ENCODE assay signal across 22 cellular contexts in the genomic region with DNA sequence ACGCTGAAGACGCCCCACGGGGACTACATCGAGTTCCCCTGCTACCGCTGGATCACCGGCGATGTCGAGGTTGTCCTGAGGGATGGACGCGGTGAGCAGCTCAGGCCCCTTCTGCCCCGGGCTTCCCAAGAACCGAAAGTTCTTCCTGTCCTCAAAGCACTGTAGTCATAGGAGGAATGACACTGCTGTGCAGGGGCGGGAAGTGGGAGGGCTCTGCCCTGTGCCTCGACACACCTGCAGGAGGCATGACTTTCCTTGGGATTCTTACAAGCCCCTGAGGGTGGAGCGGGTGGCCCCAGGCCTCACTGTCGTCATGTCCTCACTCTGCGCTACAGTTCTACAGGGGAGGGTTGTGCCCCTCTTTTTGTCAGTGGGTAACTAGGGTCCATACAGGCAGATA. TPM values are rescaled to one million over a fixed set of nuclear protein-coding genes. Genes with fewer than 3 reads are reported as not detected.
"Had no signal": no experiment of that assay in that cellular context is flagged by ENCODE, and none has a peak within 500 bp of the region (broad histone marks: within the 10 kb centered on the region; RNA-seq: fewer than 3 reads in every experiment).

No MANE protein-coding gene starts in this region.

- H3K4me3 ChIP-seq: heart right ventricle, hepatocyte, left ventricle myocardium inferior, lung, right atrium auricular region, right lobe of liver, smooth muscle cell, suprapubic skin, thoracic aorta, tibial artery, vagina had no signal

- H3K36me3 ChIP-seq: left ventricle myocardium inferior, right atrium auricular region, right lobe of liver, suprapubic skin, thoracic aorta, tibial artery, vagina had no signal

- H3K79me2 ChIP-seq: hepatocyte, parathyroid adenoma had no signal

- H3K9ac ChIP-seq: parathyroid adenoma had no signal

- ATAC-seq: heart right ventricle; right lobe of liver; stimulated activated naive B cell treated with anti-CD40 and anti-IgM and Interleukin-4, amounts not matched to agents 10 μg/mL and 1 μg/mL and 100 μg/mL, for 72 hours had no signal

- H3K4me1 ChIP-seq: left ventricle myocardium inferior, parathyroid adenoma, right atrium auricular region, right lobe of liver, suprapubic skin, tibial artery, vagina had no signal

- H3K27me3 ChIP-seq: hepatocyte, right atrium auricular region, right lobe of liver, vagina had no signal

- H3K27ac ChIP-seq: hepatocyte, left ventricle myocardium inferior, parathyroid adenoma, right atrium auricular region, right lobe of liver, suprapubic skin, thoracic aorta, tibial artery, vagina had no signal

- H3K4me2 ChIP-seq: hepatocyte, smooth muscle cell had no signal

- DNase-seq: heart right ventricle; islet precursor cell; left ventricle myocardium inferior; naive B cell; occipital lobe; right lobe of liver; stimulated activated CD4-positive, alpha-beta T cell treated with anti-CD3 and anti-CD28 coated beads, Interleukin-12 subunit alpha, Interleukin-12 subunit beta, amount 100 ng/mL, for 4 hours; stimulated activated CD4-positive, alpha-beta T cell treated with anti-CD3 and anti-CD28 coated beads, Interleukin-15, amount 100 ng/mL, for 24 hours; stimulated activated CD4-positive, alpha-beta T cell treated with anti-CD3 and anti-CD28 coated beads, Interleukin-2, amount 100 ng/mL, for 24 hours; stimulated activated CD4-positive, alpha-beta T cell treated with anti-CD3 and anti-CD28 coated beads, Interleukin-4, amount 100 ng/mL, for 1 hour; stimulated activated naive B cell treated with anti-CD40 and anti-IgM and Interleukin-4, amounts not matched to agents 10 μg/mL and 1 μg/mL and 100 μg/mL, for 72 hours; tibial artery had no signal

- H3K9me3 ChIP-seq: heart right ventricle, left ventricle myocardium inferior, right atrium auricular region, right lobe of liver, suprapubic skin, thoracic aorta, tibial artery, vagina had no signal

- H2AFZ ChIP-seq: hepatocyte, parathyroid adenoma had no signal

RNA-seq across cellular contexts. Expression of a gene that starts 8.6 kb away (rescaled TPM):
- total RNA-seq: osteocyte had no signal
- polyA plus RNA-seq: neural cell, smooth muscle cell had no signal
